19 cellular contexts compared by ENCODE assay signal in the genomic region with DNA sequence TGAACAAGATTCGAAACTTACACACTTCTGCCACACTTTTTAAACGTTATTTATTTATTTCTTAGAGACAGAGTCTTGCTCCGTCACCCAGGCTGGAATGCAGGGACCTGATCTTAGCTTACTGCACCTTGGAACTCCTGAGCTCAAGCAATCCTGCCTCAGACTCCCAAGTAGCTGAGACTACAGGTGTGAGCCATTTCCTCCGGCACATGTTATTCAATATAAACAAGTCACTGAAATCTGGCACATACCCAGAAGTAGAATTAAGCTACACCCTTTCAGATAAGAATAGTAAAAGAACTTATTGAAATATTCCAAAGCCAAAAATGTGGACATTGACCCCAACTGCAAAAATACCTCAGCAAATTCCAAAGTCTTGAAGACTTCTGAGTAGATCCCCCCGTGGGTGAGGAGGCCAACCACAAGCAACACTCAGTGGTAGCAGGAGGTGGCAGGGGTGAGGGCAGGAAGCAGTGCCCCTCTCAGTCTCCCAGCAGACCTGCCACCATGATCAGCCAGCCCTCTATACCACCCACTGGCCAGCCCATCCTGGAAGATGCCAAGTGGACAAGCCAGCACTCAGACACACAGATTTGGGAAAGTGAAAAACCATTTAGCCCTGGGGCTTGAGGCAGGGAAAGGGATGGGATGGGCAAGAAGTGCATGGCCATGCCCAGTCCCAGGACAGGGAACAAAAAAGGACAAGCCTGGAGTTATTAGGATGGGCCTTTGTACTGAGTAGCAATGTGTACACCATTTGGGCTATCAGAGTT.
DNase-seq lines count a peak whose midpoint lies in the region; ATAC-seq and TF ChIP-seq lines count a peak whose summit lies in the region.
"Had no signal": no experiment of that assay in that cellular context is flagged by ENCODE, and none has a peak within 500 bp of the region (broad histone marks: within the 10 kb centered on the region; RNA-seq: fewer than 3 reads in every experiment).

No MANE protein-coding gene starts in this region.

- H2BK120ac ChIP-seq in IMR-90 (ENCODE audit: low read depth, low read length) = no peak overlapping the region

- intact Hi-C loops in IMR-90 (cut with micrococcal nuclease) = no loop called here
- intact Hi-C loops in activated CD4-positive, alpha-beta memory T cell treated with anti-CD3 and anti-CD28 coated beads for 36 hours (cut with micrococcal nuclease) = no loop called here

- H3K9ac ChIP-seq in IMR-90 (ENCODE audit: low read depth, low read length) = no peak overlapping the region
- H3K9ac ChIP-seq: BLaER1 had no signal

- peaks cover 30 to 58% (median 40%) of the 10 kb centered on the region in 3 donors for H3K4me1 Mint-ChIP-seq in CD8-positive, alpha-beta memory T cell
- peaks cover 33% of the 10 kb centered on the region for H3K4me1 Mint-ChIP-seq in activated CD4-positive, alpha-beta memory T cell treated with anti-CD3 and anti-CD28 coated beads for 36 hours (ENCODE audit: low read depth)

- no peaks in the 10 kb centered on the region for H3K9me3 ChIP-seq in CD8-positive, alpha-beta memory T cell (ENCODE audit: low read length)
- H3K9me3 ChIP-seq in IMR-90 (ENCODE audit: control insufficient read depth, insufficient read depth, low read length) = no peaks in the 10 kb centered on the region
- no peaks in the 10 kb centered on the region for H3K9me3 ChIP-seq in muscle layer of duodenum (ENCODE audit: control insufficient read depth in 1 of 2, low read length in 2 of 2)
- H3K9me3 ChIP-seq: BLaER1, upper lobe of left lung had no signal

- no peak overlapping the region for H3K14ac ChIP-seq in IMR-90 (replicated peaks; ENCODE audit: low read depth, low read length)

- peak overlapping the region; percentile 24 for H2AK9ac ChIP-seq in IMR-90 (replicated peaks; ENCODE audit: low read depth, low read length, poor library complexity)

- H3K79me1 ChIP-seq in IMR-90 (ENCODE audit: low read depth in 1 of 2, low read length in 2 of 2) = peaks cover 6 to 11% of the 10 kb centered on the region in 2 experiments; a peak in 3 of 4 replicates

- peak overlapping the region in 7 of 8 donors; percentile 36 to 64 (median 42) for H3K27ac Mint-ChIP-seq in CD8-positive, alpha-beta memory T cell
- peak overlapping the region; percentile 60 for H3K27ac Mint-ChIP-seq in activated CD4-positive, alpha-beta memory T cell treated with anti-CD3 and anti-CD28 coated beads for 36 hours

- 80% methylated on average over 2 of the region's 5 CpGs; no CpG with 5 or more reads in 1 of the 2 experiments for WGBS in IMR-90 (ENCODE audit: extremely low coverage in 2 of 2, insufficient read length in 1 of 2), 2 experiments

- no peak overlapping the region for H3K27ac ChIP-seq in CD8-positive, alpha-beta memory T cell (ENCODE audit: low read depth, low read length)
- H3K27ac ChIP-seq in IMR-90 (ENCODE audit: insufficient read depth, low read length) (no peak overlapping the region), muscle layer of duodenum (ENCODE audit: low read length) (peak overlapping the region; percentile 74)
- H3K27ac ChIP-seq: BLaER1, upper lobe of left lung, WERI-Rb-1 had no signal

- peaks cover 0 to 12% (median 5%) of the 10 kb centered on the region in 3 donors for H3K36me3 Mint-ChIP-seq in CD8-positive, alpha-beta memory T cell
- peaks cover 3% of the 10 kb centered on the region for H3K36me3 Mint-ChIP-seq in activated CD4-positive, alpha-beta memory T cell treated with anti-CD3 and anti-CD28 coated beads for 36 hours

- BruUV-seq in IMR-90 (replicated peaks; lab: Mats Ljungman, UMichigan) = no TSS peak

- no peaks in the 10 kb centered on the region; the same call in 1 of the 2 replicates for H3K9me1 ChIP-seq in IMR-90 (ENCODE audit: insufficient read depth, low read length)

- H3K4ac ChIP-seq in IMR-90 (ENCODE audit: low read depth, low read length) = no peak overlapping the region

- no peak overlapping the region for H3K56ac ChIP-seq in IMR-90 (ENCODE audit: extremely low read depth, insufficient read depth, low read length)

- H4K8ac ChIP-seq in IMR-90 (ENCODE audit: low read depth in 2 of 2, low read length in 2 of 2) = no peak overlapping the region

- CTCF ChIA-PET in CD8-positive, alpha-beta memory T cell (lab: Charles Lee) = interaction anchor here (0.8 to 1.3 kb wide), 2 partner anchors 12 to 144 kb away, joined by 3 to 4 read pairs; no protein-coding TSS in a partner anchor
- CTCF ChIA-PET in IMR-90 (lab: Yijun Ruan, JAX) = no interaction called here
- CTCF ChIA-PET in activated CD4-positive, alpha-beta memory T cell treated with anti-CD3 and anti-CD28 coated beads for 36 hours (lab: Charles Lee) = no interaction called here

- no peaks in the 10 kb centered on the region for H3K27me3 Mint-ChIP-seq in CD8-positive, alpha-beta memory T cell
- H3K27me3 Mint-ChIP-seq in activated CD4-positive, alpha-beta memory T cell treated with anti-CD3 and anti-CD28 coated beads for 36 hours = no peaks in the 10 kb centered on the region

- H3K23ac ChIP-seq in IMR-90 (ENCODE audit: low read depth, low read length) = no peak overlapping the region

- POLR2A ChIA-PET in CD8-positive, alpha-beta memory T cell (lab: Charles Lee) = interaction anchor here (0.7 to 9.6 kb wide), 4 partner anchors 8 to 38 kb away, joined by 3 to 958 read pairs (median 6); a partner anchor contains a TSS
- POLR2A ChIA-PET in IMR-90 (lab: Charles Lee; ENCODE audit: unreplicated experiment) = no interaction called here
- POLR2A ChIA-PET in activated CD4-positive, alpha-beta memory T cell treated with anti-CD3 and anti-CD28 coated beads for 36 hours (lab: Charles Lee) = interaction anchor here (1.7 kb wide), 1 partner anchor 40 kb away, joined by 5 read pairs; a partner anchor contains a TSS

- H2BK5ac ChIP-seq in IMR-90 (ENCODE audit: low read depth, low read length, poor library complexity, severe bottlenecking) = no peak overlapping the region

- H4K20me1 ChIP-seq in IMR-90 (ENCODE audit: insufficient read depth, low read length) = no peaks in the 10 kb centered on the region

- no peak overlapping the region for H4K5ac ChIP-seq in IMR-90 (ENCODE audit: low read depth, low read length)

- TF ChIP-seq POLR2A in IMR-90 (IDR thresholded peaks at IDR 0.05; ENCODE audit: low read depth, low read length) = no peak

- no peak for TF ChIP-seq RAD21 in IMR-90 (IDR thresholded peaks at IDR 0.05; ENCODE audit: low read length)

- H2AFZ ChIP-seq in IMR-90 (replicated peaks; ENCODE audit: low read length, poor library complexity) = peak overlapping the region; percentile 48

- H2BK15ac ChIP-seq in IMR-90 (ENCODE audit: low read depth, low read length) = no peak overlapping the region

- H3K4me1 ChIP-seq in CD8-positive, alpha-beta memory T cell (ENCODE audit: insufficient read depth, low read length) = peaks cover 45% of the 10 kb centered on the region
- H3K4me1 ChIP-seq in IMR-90 (ENCODE audit: control insufficient read depth, insufficient read depth, low read length) (no peaks in the 10 kb centered on the region), muscle layer of duodenum (ENCODE audit: control insufficient read depth in 1 of 2, insufficient read depth in 2 of 2, low read length in 2 of 2) (peaks cover 6 to 10% of the 10 kb centered on the region in 2 donors)

- in situ Hi-C loops in IMR-90 (cut with MboI; ENCODE audit: low sequenced_read_pairs) = no loop called here

- no peak overlapping the region for H3K18ac ChIP-seq in IMR-90 (ENCODE audit: low read depth, low read length)

- no peak overlapping the region for H3K4me3 ChIP-seq in CD8-positive, alpha-beta memory T cell (ENCODE audit: low read length)
- H3K4me3 ChIP-seq in IMR-90 (ENCODE audit: insufficient read depth, low read depth, low read length) (no peak overlapping the region), muscle layer of duodenum (ENCODE audit: low read depth in 1 of 2, low read length in 2 of 2) (peak overlapping the region in 1 of 2 donors; percentile 28)
- H3K4me3 ChIP-seq: BLaER1, smooth muscle cell, upper lobe of left lung had no signal

- dilution Hi-C loops in IMR-90 (cut with HindIII; ENCODE audit: low sequenced_read_pairs, unreplicated experiment) = no loop called here

- no peak overlapping the region for H3K4me2 ChIP-seq in IMR-90 (ENCODE audit: low read depth, low read length)
- H3K4me2 ChIP-seq: BLaER1, smooth muscle cell had no signal

- no peaks in the 10 kb centered on the region for H3K9me3 Mint-ChIP-seq in CD8-positive, alpha-beta memory T cell
- H3K9me3 Mint-ChIP-seq in activated CD4-positive, alpha-beta memory T cell treated with anti-CD3 and anti-CD28 coated beads for 36 hours = no peaks in the 10 kb centered on the region

- ATAC-seq in IMR-90 (ENCODE audit: low read depth) = no peak
- no peak for ATAC-seq in GM18868 (IDR thresholded peaks at IDR 0.05; ENCODE audit: unreplicated experiment)
- ATAC-seq: left lobe of liver had no signal

- H2BK20ac ChIP-seq in IMR-90 (ENCODE audit: low read depth, low read length) = no peak overlapping the region

- no peak for DNase-seq in CD8-positive, alpha-beta memory T cell
- DNase-seq in IMR-90 (no peak), activated gamma-delta T cell treated with Interleukin-2 at 50 U/mL for 16 hours (no peak), NCI-H510A treated with DMSO at 0.1 percent for 48 hours (lab: John Stamatoyannopoulos, UW) (no peak)
- no peak for DNase-seq in activated CD4-positive, alpha-beta memory T cell treated with anti-CD3 and anti-CD28 coated beads for 36 hours
- DNase-seq in effector CD4-positive, alpha-beta T cell = no peak
- DNase-seq: DMS79 treated with DMSO at 0.1 percent for 48 hours, foreskin fibroblast, NCI-H2107, NCI-H748 treated with DMSO at 0.1 percent for 48 hours, posterior cingulate gyrus, SW 1271, upper lobe of left lung, WERI-Rb-1 had no signal

- H4K91ac ChIP-seq in IMR-90 (ENCODE audit: insufficient read depth, low read depth, low read length) = no peak overlapping the region

- no peaks in the 10 kb centered on the region for H3K27me3 ChIP-seq in CD8-positive, alpha-beta memory T cell (ENCODE audit: insufficient read depth, low read length, poor library complexity, severe bottlenecking)
- no peaks in the 10 kb centered on the region for H3K27me3 ChIP-seq in IMR-90 (ENCODE audit: control insufficient read depth, insufficient read depth, low read length)
- no peaks in the 10 kb centered on the region for H3K27me3 ChIP-seq in muscle layer of duodenum (ENCODE audit: low read depth, low read length)
- H3K27me3 ChIP-seq: BLaER1, upper lobe of left lung had no signal

- H3K4me3 Mint-ChIP-seq in CD8-positive, alpha-beta memory T cell = peak overlapping the region in 4 of 7 donors; percentile 23 to 50 (median 37)
- no peak overlapping the region for H3K4me3 Mint-ChIP-seq in activated CD4-positive, alpha-beta memory T cell treated with anti-CD3 and anti-CD28 coated beads for 36 hours

- H2AK5ac ChIP-seq in IMR-90 (ENCODE audit: low read depth, low read length) = no peak overlapping the region

- peaks cover 3% of the 10 kb centered on the region for H3K36me3 ChIP-seq in CD8-positive, alpha-beta memory T cell (ENCODE audit: insufficient read depth, low read length)
- peaks cover 4% of the 10 kb centered on the region; the same call in 1 of the 2 replicates for H3K36me3 ChIP-seq in IMR-90 (ENCODE audit: control insufficient read depth, insufficient read depth, low read length)
- peaks cover 0 to 4% of the 10 kb centered on the region in 2 donors for H3K36me3 ChIP-seq in muscle layer of duodenum (ENCODE audit: control insufficient read depth in 1 of 2, insufficient read depth in 2 of 2, low read length in 2 of 2)

- TF ChIP-seq CTCF in IMR-90 (conservative IDR thresholded peaks at IDR 0.05; ENCODE audit: low read depth, low read length) = no peak
